1 cellular context compared by ENCODE assay signal in the genomic region with DNA sequence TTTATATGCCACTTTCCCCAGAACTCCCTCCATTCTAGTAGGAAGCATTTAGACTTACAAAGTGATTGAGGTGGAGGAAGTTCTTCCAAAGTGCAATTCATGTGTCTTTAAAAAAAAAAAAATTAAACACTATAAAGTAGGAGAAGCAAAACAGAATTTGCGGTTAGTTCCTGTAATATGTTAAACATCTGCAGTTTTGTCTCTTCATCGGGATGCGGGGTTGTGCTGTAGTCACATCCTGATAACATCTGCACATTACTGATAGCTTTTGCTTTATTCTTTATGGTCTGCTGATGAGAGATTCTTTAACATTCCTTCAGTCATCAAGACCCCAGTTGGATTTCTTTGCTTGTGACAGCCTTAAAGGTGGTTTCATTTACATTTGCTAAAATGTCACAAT.
TF ChIP-seq lines count a peak whose summit lies in the region.

No MANE protein-coding gene starts in this region.

TF ChIP-seq in SK-N-SH treated with all-trans-retinoic acid at 6 μM for 48 hours, 23 proteins besides CTCF, POLR2A, EP300 and RAD21 (continued from another document):
- TF ChIP-seq TSHZ2 (CRISPR knock-in tag; IDR thresholded peaks at IDR 0.05), result no peak
- no peak for TF ChIP-seq ZNF70 (CRISPR knock-in tag; IDR thresholded peaks at IDR 0.05)
- no peak for TF ChIP-seq ZNF8 (CRISPR knock-in tag; IDR thresholded peaks at IDR 0.05)
- no peak for TF ChIP-seq TCF4 (CRISPR knock-in tag; IDR thresholded peaks at IDR 0.05; ENCODE audit: borderline replicate concordance)
- no peak for TF ChIP-seq CREB5 (CRISPR knock-in tag; IDR thresholded peaks at IDR 0.05; ENCODE audit: low read depth)
- TF ChIP-seq ZFP3 (CRISPR knock-in tag; IDR thresholded peaks at IDR 0.05), result no peak
- no peak for TF ChIP-seq TOX (CRISPR knock-in tag; IDR thresholded peaks at IDR 0.05; ENCODE audit: borderline replicate concordance)
TF ChIP-seq in SK-N-SH treated with all-trans-retinoic acid at 6 μM for 48 hours: peak in this region for 0.
